Comparison of ENCODE assay signal across 1 cellular context in the genomic region with DNA sequence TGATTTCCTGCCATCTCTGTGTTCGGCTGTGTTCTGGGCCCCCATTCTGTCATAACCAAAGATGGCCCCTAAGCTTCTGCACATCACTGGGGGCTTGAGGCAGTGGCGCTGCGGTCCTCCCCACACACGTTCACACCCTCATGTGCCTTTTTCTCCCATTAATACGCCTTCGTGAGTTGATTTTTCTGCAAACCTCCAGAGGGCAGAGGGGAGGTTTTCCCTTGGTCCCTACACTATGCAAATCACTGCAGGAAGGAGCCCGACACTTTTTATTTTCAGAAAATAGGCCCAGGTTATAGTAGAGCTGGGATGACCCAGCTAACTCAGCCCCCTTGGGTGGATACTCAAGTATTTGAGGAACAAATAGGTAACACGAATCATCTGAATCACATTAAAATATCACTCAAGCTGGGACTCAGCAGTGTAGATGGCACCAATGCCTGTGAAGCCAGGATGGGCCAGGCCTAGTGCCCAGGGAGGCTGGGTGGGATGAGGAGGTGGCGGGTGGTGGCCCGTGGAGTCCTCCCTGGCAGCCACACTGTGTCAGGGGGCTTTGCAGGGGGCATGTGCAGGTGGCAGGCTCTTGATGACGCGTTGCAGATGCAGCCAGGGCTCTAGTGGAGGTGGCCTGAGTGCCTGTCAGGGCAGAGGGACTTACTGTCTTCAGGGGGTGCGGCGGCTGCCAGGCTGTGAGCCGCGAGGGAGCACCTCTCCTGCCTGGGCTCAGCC.
TF ChIP-seq lines count a peak whose summit lies in the region.

No MANE protein-coding gene starts in this region.

TF ChIP-seq in HCT116, 20 proteins besides CTCF, POLR2A, EP300 and RAD21 (continued from another document):
- TF ChIP-seq, protein P1, sequence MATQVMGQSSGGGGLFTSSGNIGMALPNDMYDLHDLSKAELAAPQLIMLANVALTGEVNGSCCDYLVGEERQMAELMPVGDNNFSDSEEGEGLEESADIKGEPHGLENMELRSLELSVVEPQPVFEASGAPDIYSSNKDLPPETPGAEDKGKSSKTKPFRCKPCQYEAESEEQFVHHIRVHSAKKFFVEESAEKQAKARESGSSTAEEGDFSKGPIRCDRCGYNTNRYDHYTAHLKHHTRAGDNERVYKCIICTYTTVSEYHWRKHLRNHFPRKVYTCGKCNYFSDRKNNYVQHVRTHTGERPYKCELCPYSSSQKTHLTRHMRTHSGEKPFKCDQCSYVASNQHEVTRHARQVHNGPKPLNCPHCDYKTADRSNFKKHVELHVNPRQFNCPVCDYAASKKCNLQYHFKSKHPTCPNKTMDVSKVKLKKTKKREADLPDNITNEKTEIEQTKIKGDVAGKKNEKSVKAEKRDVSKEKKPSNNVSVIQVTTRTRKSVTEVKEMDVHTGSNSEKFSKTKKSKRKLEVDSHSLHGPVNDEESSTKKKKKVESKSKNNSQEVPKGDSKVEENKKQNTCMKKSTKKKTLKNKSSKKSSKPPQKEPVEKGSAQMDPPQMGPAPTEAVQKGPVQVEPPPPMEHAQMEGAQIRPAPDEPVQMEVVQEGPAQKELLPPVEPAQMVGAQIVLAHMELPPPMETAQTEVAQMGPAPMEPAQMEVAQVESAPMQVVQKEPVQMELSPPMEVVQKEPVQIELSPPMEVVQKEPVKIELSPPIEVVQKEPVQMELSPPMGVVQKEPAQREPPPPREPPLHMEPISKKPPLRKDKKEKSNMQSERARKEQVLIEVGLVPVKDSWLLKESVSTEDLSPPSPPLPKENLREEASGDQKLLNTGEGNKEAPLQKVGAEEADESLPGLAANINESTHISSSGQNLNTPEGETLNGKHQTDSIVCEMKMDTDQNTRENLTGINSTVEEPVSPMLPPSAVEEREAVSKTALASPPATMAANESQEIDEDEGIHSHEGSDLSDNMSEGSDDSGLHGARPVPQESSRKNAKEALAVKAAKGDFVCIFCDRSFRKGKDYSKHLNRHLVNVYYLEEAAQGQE (IDR thresholded peaks at IDR 0.05; ENCODE audit: low read depth): no peak
- TF ChIP-seq FOSL1 (IDR thresholded peaks at IDR 0.05; ENCODE audit: low read depth) (no peak), JUND (IDR thresholded peaks at IDR 0.05) (no peak), ELF1 (IDR thresholded peaks at IDR 0.05; ENCODE audit: borderline replicate concordance, low read depth) (no peak), SP1 (IDR thresholded peaks at IDR 0.05; ENCODE audit: low read depth) (no peak), SRF (IDR thresholded peaks at IDR 0.05; ENCODE audit: low read depth) (no peak), EZH2 (IDR thresholded peaks at IDR 0.05) (no peak), ZNF274 (IDR thresholded peaks at IDR 0.05; ENCODE audit: low read depth, low read length) (no peak), SIN3A (IDR thresholded peaks at IDR 0.05; ENCODE audit: low read depth) (no peak), POLR2AphosphoS5 (IDR thresholded peaks at IDR 0.05; ENCODE audit: low read depth, low read length) (no peak), CBX3 (IDR thresholded peaks at IDR 0.05; ENCODE audit: low read depth) (no peak), TCF7L2 (IDR thresholded peaks at IDR 0.05; ENCODE audit: borderline replicate concordance, extremely low read depth, insufficient read depth, insufficient read length) (no peak), ZFX (IDR thresholded peaks at IDR 0.05) (no peak)
- TF ChIP-seq, protein P2, sequence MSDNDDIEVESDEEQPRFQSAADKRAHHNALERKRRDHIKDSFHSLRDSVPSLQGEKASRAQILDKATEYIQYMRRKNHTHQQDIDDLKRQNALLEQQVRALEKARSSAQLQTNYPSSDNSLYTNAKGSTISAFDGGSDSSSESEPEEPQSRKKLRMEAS (IDR thresholded peaks at IDR 0.05): no peak
- TF ChIP-seq, protein P3, sequence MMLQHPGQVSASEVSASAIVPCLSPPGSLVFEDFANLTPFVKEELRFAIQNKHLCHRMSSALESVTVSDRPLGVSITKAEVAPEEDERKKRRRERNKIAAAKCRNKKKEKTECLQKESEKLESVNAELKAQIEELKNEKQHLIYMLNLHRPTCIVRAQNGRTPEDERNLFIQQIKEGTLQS (IDR thresholded peaks at IDR 0.05): no peak
